ENCODE assay signal across 8 cellular contexts in genomic region chr6:16635810-16636602, GRCh38.
A peak's percentile ranks its signal among the peaks of the same experiment; 100 is the strongest.
DNase-seq lines count a peak whose midpoint lies in the region; ATAC-seq, FAIRE-seq and TF ChIP-seq lines count a peak whose summit lies in the region.

No MANE protein-coding gene starts in this region.

- peaks cover 42% of the 10 kb centered on the region for H3K4me1 Mint-ChIP-seq in activated CD8-positive, alpha-beta T cell treated with anti-CD3 and anti-CD28 coated beads, Interleukin-2, amount 10 ng/mL, durations not matched to agents 7 days and 5 days (ENCODE audit: low read depth)

- no peak overlapping the region for H2AFZ ChIP-seq in HepG2 (ENCODE audit: low read length)

- H3K4me3 ChIP-seq in HepG2 (replicated peaks in 1 of 3; ENCODE audit: insufficient read depth in 1 of 3, low read depth in 2 of 3, low read length in 3 of 3): peak overlapping the region; percentile 19 to 62 (median 46); a peak in 5 of 6 replicates
- H3K4me3 ChIP-seq in BE2C (ENCODE audit: low read depth, low read length): no peak overlapping the region

- CTCF ChIA-PET in activated CD8-positive, alpha-beta T cell treated with anti-CD3 and anti-CD28 coated beads, Interleukin-2, amount 10 ng/mL, durations not matched to agents 7 days and 5 days (lab: Charles Lee): interaction anchor here (1.3 kb wide), 1 partner anchor 14 kb away, joined by 4 read pairs; no protein-coding TSS in a partner anchor
- CTCF ChIA-PET in HepG2 (lab: Yijun Ruan, JAX; ENCODE audit: low intra/inter-chr PET ratio, low total read pairs): no interaction called here

- intact Hi-C loops in HepG2 (cut with micrococcal nuclease; ENCODE audit: unreplicated experiment): loop anchor here (10.0 kb wide), 1 partner anchor 101 kb away; no protein-coding TSS in a partner anchor
- intact Hi-C loops in posterior vena cava (cut with DNase I): loop anchor here in 1 of 2 donors (10.0 kb wide), 1 partner anchor 1381 kb away; no protein-coding TSS in a partner anchor

- ATAC-seq in GM18868 (IDR thresholded peaks at IDR 0.05; ENCODE audit: unreplicated experiment) (peak; percentile 72), HG03108 (IDR thresholded peaks at IDR 0.05; ENCODE audit: unreplicated experiment) (peak; percentile 38), HepG2 (peak; percentile 91)
- ATAC-seq in activated CD8-positive, alpha-beta T cell treated with anti-CD3 and anti-CD28 coated beads, Interleukin-2, amount 10 ng/mL, durations not matched to agents 7 days and 5 days: no peak

- no peak for DNase-seq in activated CD8-positive, alpha-beta T cell treated with anti-CD3 and anti-CD28 coated beads, Interleukin-2, amount 10 ng/mL, durations not matched to agents 7 days and 5 days
- DNase-seq in HepG2 (ENCODE audit: low spot score) (peak; percentile 33), BE2C (no peak), dedifferentiated amniotic fluid mesenchymal stem cell (ENCODE audit: extremely low spot score) (no peak), posterior vena cava (ENCODE audit: low spot score) (no peak), midbrain (lab: John Stamatoyannopoulos, UW) (no peak)

- H3K9me3 Mint-ChIP-seq in activated CD8-positive, alpha-beta T cell treated with anti-CD3 and anti-CD28 coated beads, Interleukin-2, amount 10 ng/mL, durations not matched to agents 7 days and 5 days (ENCODE audit: insufficient read depth): no peaks in the 10 kb centered on the region

- H3K36me3 Mint-ChIP-seq in activated CD8-positive, alpha-beta T cell treated with anti-CD3 and anti-CD28 coated beads, Interleukin-2, amount 10 ng/mL, durations not matched to agents 7 days and 5 days (ENCODE audit: low read depth): peaks cover 35% of the 10 kb centered on the region

- FAIRE-seq in HepG2 (lab: Jason Lieb, UNC): peak; percentile 68

- H3K9ac ChIP-seq in HepG2 (ENCODE audit: insufficient read depth, low read depth, low read length): peak overlapping the region; percentile 58

- in situ Hi-C loops in HepG2 (cut with HindIII; ENCODE audit: extremely low pct_ligation_motif_present, low pct_unique_long_range_greater_than_20kb): no loop called here

- peak overlapping the region; percentile 54 for H3K27ac ChIP-seq in HepG2 (ENCODE audit: extremely low read length, insufficient read depth, low read length)

- no peak for TF ChIP-seq CTCF in HepG2 (CRISPR knock-in tag; IDR thresholded peaks at IDR 0.05)
- no peak for TF ChIP-seq CTCF in BE2C (IDR thresholded peaks at IDR 0.05; ENCODE audit: low read depth, low read length)

- no peak for TF ChIP-seq RAD21 in HepG2 (CRISPR knock-in tag; IDR thresholded peaks at IDR 0.05)

- no peaks in the 10 kb centered on the region for H3K27me3 Mint-ChIP-seq in activated CD8-positive, alpha-beta T cell treated with anti-CD3 and anti-CD28 coated beads, Interleukin-2, amount 10 ng/mL, durations not matched to agents 7 days and 5 days (ENCODE audit: low read depth)

- no peak for TF ChIP-seq EP300 in HepG2 (IDR thresholded peaks at IDR 0.05; ENCODE audit: low read depth in 2 of 2, low read length in 2 of 2)
- TF ChIP-seq EP300 in HepG2 (CRISPR knock-in tag; IDR thresholded peaks at IDR 0.05; ENCODE audit: borderline replicate concordance): no peak

- H3K79me2 ChIP-seq in HepG2 (ENCODE audit: insufficient read depth, low read length): peaks cover 2% of the 10 kb centered on the region

- H3K4me1 ChIP-seq in HepG2 (ENCODE audit: insufficient read depth, low read length): peaks cover 37% of the 10 kb centered on the region
- H3K4me1 ChIP-seq in BE2C: no peaks in the 10 kb centered on the region

- POLR2A ChIA-PET in activated CD8-positive, alpha-beta T cell treated with anti-CD3 and anti-CD28 coated beads, Interleukin-2, amount 10 ng/mL, durations not matched to agents 7 days and 5 days (lab: Charles Lee): interaction anchor here (0.6 kb wide), 1 partner anchor 365 kb away, joined by 3 read pairs; no protein-coding TSS in a partner anchor
- POLR2A ChIA-PET in HepG2 (lab: Yijun Ruan, JAX): interaction anchor here (1.5 kb wide), 2 partner anchors 63 to 125 kb away, joined by 3 read pairs; partner anchors contain the start of gene ATXN1

- H3K36me3 ChIP-seq in HepG2 (replicated peaks in 1 of 2; ENCODE audit: control insufficient read depth in 1 of 2, insufficient read depth in 2 of 2, low read length in 2 of 2) (peaks cover 4 to 9% of the 10 kb centered on the region in 2 experiments; a peak in 3 of 5 replicates), BE2C (no peaks in the 10 kb centered on the region)

- WGBS in HepG2 (ENCODE audit: low lambda C conversion rate): 41% methylated on average over 7 of the region's 14 CpGs

- TF ChIP-seq POLR2A in HepG2 (IDR thresholded peaks at IDR 0.05; ENCODE audit: insufficient read depth in 1 of 2, low read depth in 2 of 2, low read length in 2 of 2): no peak

- H3K4me2 ChIP-seq in HepG2 (ENCODE audit: low read depth, low read length): peak overlapping the region; percentile 82

- H3K4me3 Mint-ChIP-seq in activated CD8-positive, alpha-beta T cell treated with anti-CD3 and anti-CD28 coated beads, Interleukin-2, amount 10 ng/mL, durations not matched to agents 7 days and 5 days: no peak overlapping the region

- peak overlapping the region; percentile 57 for H3K27ac Mint-ChIP-seq in activated CD8-positive, alpha-beta T cell treated with anti-CD3 and anti-CD28 coated beads, Interleukin-2, amount 10 ng/mL, durations not matched to agents 7 days and 5 days

- peaks cover 8% of the 10 kb centered on the region; the same call in 1 of the 2 replicates for H4K20me1 ChIP-seq in HepG2 (ENCODE audit: insufficient read depth, low read length)

- no TSS peak for BruUV-seq in HepG2 (replicated peaks; lab: Mats Ljungman, UMichigan)

- H3K9me3 ChIP-seq in HepG2 (ENCODE audit: low read length): no peaks in the 10 kb centered on the region
- no peaks in the 10 kb centered on the region for H3K9me3 ChIP-seq in BE2C

- no peaks in the 10 kb centered on the region for H3K27me3 ChIP-seq in HepG2 (ENCODE audit: control insufficient read depth in 1 of 2, insufficient read depth in 2 of 2, low read length in 2 of 2)
- H3K27me3 ChIP-seq in BE2C: no peaks in the 10 kb centered on the region

TF ChIP-seq in HepG2, 621 proteins besides CTCF, POLR2A, EP300 and RAD21 (continues in another document):
- peak; percentile 27 for TF ChIP-seq XRCC5 (optimal IDR thresholded peaks at IDR 0.05; ENCODE audit: low read length)
- TF ChIP-seq GMEB1 (CRISPR knock-in tag; IDR thresholded peaks at IDR 0.05; ENCODE audit: borderline replicate concordance): 0 out of 2 replicates have a peak, but pooled peaks have one; percentile 14
- TF ChIP-seq KLF13 (CRISPR knock-in tag; IDR thresholded peaks at IDR 0.05): 0 out of 2 replicates have a peak, but pooled peaks have one; percentile 45
- TF ChIP-seq MAFK (conservative IDR thresholded peaks at IDR 0.05 in 1 of 2, IDR thresholded peaks at IDR 0.05 in 1 of 2; ENCODE audit: low read length in 2 of 2): peak; percentile 62 to 71
- TF ChIP-seq ZNF292 (CRISPR knock-in tag; IDR thresholded peaks at IDR 0.05; ENCODE audit: borderline replicate concordance, low read depth): peak; percentile 88
- TF ChIP-seq ATM (IDR thresholded peaks at IDR 0.05; ENCODE audit: borderline replicate concordance): no peak
- TF ChIP-seq PAWR (CRISPR knock-in tag; IDR thresholded peaks at IDR 0.05; ENCODE audit: borderline replicate concordance): no peak
- TF ChIP-seq ARHGAP35 (CRISPR knock-in tag; IDR thresholded peaks at IDR 0.05; ENCODE audit: borderline replicate concordance): no peak
- TF ChIP-seq HOXA3 (CRISPR knock-in tag; IDR thresholded peaks at IDR 0.05): 0 out of 2 replicates have a peak, but pooled peaks have one; percentile 10
- TF ChIP-seq HMGA1 (CRISPR knock-in tag; conservative IDR thresholded peaks at IDR 0.05): no peak
- TF ChIP-seq SETDB1 (CRISPR knock-in tag; IDR thresholded peaks at IDR 0.05; ENCODE audit: borderline replicate concordance): no peak
- no peak for TF ChIP-seq ZNF788 (CRISPR knock-in tag; IDR thresholded peaks at IDR 0.05; ENCODE audit: borderline replicate concordance)
- peak; percentile 36; the same call in 1 of the 2 replicates for TF ChIP-seq TBX2 (CRISPR knock-in tag; IDR thresholded peaks at IDR 0.05; ENCODE audit: borderline replicate concordance)
- peak; percentile 31; the same call in 1 of the 2 replicates for TF ChIP-seq SALL1 (CRISPR knock-in tag; IDR thresholded peaks at IDR 0.05)
- no peak for TF ChIP-seq ZNF576 (CRISPR knock-in tag; IDR thresholded peaks at IDR 0.05)
- no peak for TF ChIP-seq YY1 (IDR thresholded peaks at IDR 0.05; ENCODE audit: insufficient read depth, insufficient replicate concordance, low read depth, low read length)
- no peak for TF ChIP-seq TRAFD1 (CRISPR knock-in tag; IDR thresholded peaks at IDR 0.05; ENCODE audit: borderline replicate concordance)
- 0 out of 2 replicates have a peak, but pooled peaks have one; percentile 13 for TF ChIP-seq FOXA3 (CRISPR knock-in tag; IDR thresholded peaks at IDR 0.05)
